10 cellular contexts compared by ENCODE assay signal in genomic region chr10:60237977-60238376, GRCh38.
A peak's percentile ranks its signal among the peaks of the same experiment; 100 is the strongest.
DNase-seq lines count a peak whose midpoint lies in the region; ATAC-seq and FAIRE-seq lines count a peak whose summit lies in the region.
"Had no signal": no experiment of that assay in that cellular context is flagged by ENCODE, and none has a peak within 500 bp of the region (broad histone marks: within the 10 kb centered on the region; RNA-seq: fewer than 3 reads in every experiment).

No MANE protein-coding gene starts in this region.

- H3K4me1 ChIP-seq in small intestine (ENCODE audit: control insufficient read depth in 2 of 2, insufficient read depth in 1 of 2, low read depth in 1 of 2, low read length in 1 of 2) = peaks cover 0 to 4% of the 10 kb centered on the region in 2 donors

- CTCF ChIA-PET in activated naive CD4-positive, alpha-beta T cell treated with anti-CD3 and anti-CD28 coated beads, Interleukin-2, amount 10 ng/mL, durations not matched to agents 7 days and 5 days (lab: Charles Lee) = interaction anchor here (1.1 to 2.2 kb wide), 9 partner anchors 11 to 529 kb away, joined by 3 to 7 read pairs (median 5); no protein-coding TSS in a partner anchor

- peaks cover 21% of the 10 kb centered on the region for H3K4me1 Mint-ChIP-seq in activated naive CD4-positive, alpha-beta T cell treated with anti-CD3 and anti-CD28 coated beads, Interleukin-2, amount 10 ng/mL, durations not matched to agents 7 days and 5 days
- H3K4me1 Mint-ChIP-seq in activated T-helper 1 cell treated with anti-CD3 and anti-CD28 coated beads, Interleukin-12 subunit alpha, Interleukin-12 subunit beta, Interleukin-2, Interleukin-4 antibody, amounts not matched to agents 30 ng/mL and 10 ng/mL and 1 ng/mL, durations not matched to agents 14 hours and 24 hours and 36 hours (ENCODE audit: low read depth) = peaks cover 30% of the 10 kb centered on the region
- H3K4me1 Mint-ChIP-seq in stimulated activated naive CD8-positive, alpha-beta T cell treated with anti-CD3 and anti-CD28 coated beads, Interleukin-15, amount 100 ng/mL, for 72 hours = peaks cover 24% of the 10 kb centered on the region

- H3K9me3 ChIP-seq in small intestine (ENCODE audit: control insufficient read depth, low read depth) = no peaks in the 10 kb centered on the region

- H3K27ac Mint-ChIP-seq in activated naive CD4-positive, alpha-beta T cell treated with anti-CD3 and anti-CD28 coated beads, Interleukin-2, amount 10 ng/mL, durations not matched to agents 7 days and 5 days = peak overlapping the region; percentile 42
- H3K27ac Mint-ChIP-seq in activated T-helper 1 cell treated with anti-CD3 and anti-CD28 coated beads, Interleukin-12 subunit alpha, Interleukin-12 subunit beta, Interleukin-2, Interleukin-4 antibody, amounts not matched to agents 30 ng/mL and 10 ng/mL and 1 ng/mL, durations not matched to agents 14 hours and 24 hours and 36 hours = peak overlapping the region; percentile 33
- no peak overlapping the region for H3K27ac Mint-ChIP-seq in stimulated activated naive CD8-positive, alpha-beta T cell treated with anti-CD3 and anti-CD28 coated beads, Interleukin-15, amount 100 ng/mL, for 72 hours

- 56 to 78% (median 68%) methylated on average over 5 of the region's 5 CpGs for WGBS in small intestine, 3 donors

- intact Hi-C loops in activated T-helper 1 cell treated with anti-CD3 and anti-CD28 coated beads, Interleukin-12 subunit alpha, Interleukin-12 subunit beta, Interleukin-2, Interleukin-4 antibody, amounts not matched to agents 30 ng/mL and 10 ng/mL and 1 ng/mL, durations not matched to agents 14 hours and 24 hours and 36 hours (cut with micrococcal nuclease) = loop anchor here (1.0 to 10.0 kb wide), 9 partner anchors 33 to 537 kb away; partner anchors contain the start of gene CDK1

- H3K36me3 ChIP-seq in small intestine (ENCODE audit: control insufficient read depth in 2 of 2, insufficient read depth in 2 of 2, low read length in 2 of 2) = no peaks in the 10 kb centered on the region

- no peaks in the 10 kb centered on the region for H3K27me3 Mint-ChIP-seq in activated naive CD4-positive, alpha-beta T cell treated with anti-CD3 and anti-CD28 coated beads, Interleukin-2, amount 10 ng/mL, durations not matched to agents 7 days and 5 days
- H3K27me3 Mint-ChIP-seq in activated T-helper 1 cell treated with anti-CD3 and anti-CD28 coated beads, Interleukin-12 subunit alpha, Interleukin-12 subunit beta, Interleukin-2, Interleukin-4 antibody, amounts not matched to agents 30 ng/mL and 10 ng/mL and 1 ng/mL, durations not matched to agents 14 hours and 24 hours and 36 hours (ENCODE audit: insufficient read depth) = no peaks in the 10 kb centered on the region
- no peaks in the 10 kb centered on the region for H3K27me3 Mint-ChIP-seq in stimulated activated naive CD8-positive, alpha-beta T cell treated with anti-CD3 and anti-CD28 coated beads, Interleukin-15, amount 100 ng/mL, for 72 hours

- H3K27me3 ChIP-seq in small intestine (ENCODE audit: control insufficient read depth in 2 of 2, insufficient read depth in 2 of 2, low read length in 2 of 2) = no peaks in the 10 kb centered on the region

- H3K9me3 Mint-ChIP-seq in activated naive CD4-positive, alpha-beta T cell treated with anti-CD3 and anti-CD28 coated beads, Interleukin-2, amount 10 ng/mL, durations not matched to agents 7 days and 5 days = no peaks in the 10 kb centered on the region
- no peaks in the 10 kb centered on the region for H3K9me3 Mint-ChIP-seq in activated T-helper 1 cell treated with anti-CD3 and anti-CD28 coated beads, Interleukin-12 subunit alpha, Interleukin-12 subunit beta, Interleukin-2, Interleukin-4 antibody, amounts not matched to agents 30 ng/mL and 10 ng/mL and 1 ng/mL, durations not matched to agents 14 hours and 24 hours and 36 hours
- no peaks in the 10 kb centered on the region for H3K9me3 Mint-ChIP-seq in stimulated activated naive CD8-positive, alpha-beta T cell treated with anti-CD3 and anti-CD28 coated beads, Interleukin-15, amount 100 ng/mL, for 72 hours

- H3K36me3 Mint-ChIP-seq in activated naive CD4-positive, alpha-beta T cell treated with anti-CD3 and anti-CD28 coated beads, Interleukin-2, amount 10 ng/mL, durations not matched to agents 7 days and 5 days = no peaks in the 10 kb centered on the region
- peaks cover 3% of the 10 kb centered on the region for H3K36me3 Mint-ChIP-seq in activated T-helper 1 cell treated with anti-CD3 and anti-CD28 coated beads, Interleukin-12 subunit alpha, Interleukin-12 subunit beta, Interleukin-2, Interleukin-4 antibody, amounts not matched to agents 30 ng/mL and 10 ng/mL and 1 ng/mL, durations not matched to agents 14 hours and 24 hours and 36 hours (ENCODE audit: low read depth)

- peak; percentile 13 for ATAC-seq in HG03060 (IDR thresholded peaks at IDR 0.05; ENCODE audit: low read depth, unreplicated experiment)
- ATAC-seq in stimulated activated naive CD8-positive, alpha-beta T cell treated with anti-CD3 and anti-CD28 coated beads, Interleukin-15, amount 100 ng/mL, for 72 hours = peak; percentile 95

- no peak for DNase-seq in activated naive CD4-positive, alpha-beta T cell treated with anti-CD3 and anti-CD28 coated beads, Interleukin-2, amount 10 ng/mL, durations not matched to agents 7 days and 5 days
- no peak for DNase-seq in activated naive CD4-positive, alpha-beta T cell (lab: John Stamatoyannopoulos, UW)
- DNase-seq in activated T-helper 1 cell treated with anti-CD3 and anti-CD28 coated beads, Interleukin-12 subunit alpha, Interleukin-12 subunit beta, Interleukin-2, Interleukin-4 antibody, amounts not matched to agents 30 ng/mL and 10 ng/mL and 1 ng/mL, durations not matched to agents 14 hours and 24 hours and 36 hours (ENCODE audit: low spot score) = no peak
- peak in 1 of 2 donors; percentile 16 for DNase-seq in stimulated activated naive CD8-positive, alpha-beta T cell treated with anti-CD3 and anti-CD28 coated beads, Interleukin-15, amount 100 ng/mL, for 72 hours
- DNase-seq in cerebellum (ENCODE audit: low spot score) = no peak
- DNase-seq in NAMALWA (ENCODE audit: low spot score) = no peak
- no peak for DNase-seq in small intestine
- DNase-seq: left cardiac atrium had no signal

- no peak overlapping the region for H3K27ac ChIP-seq in small intestine (ENCODE audit: low read depth in 1 of 2, low read length in 1 of 2)

- peak overlapping the region; percentile 26 for H3K4me3 Mint-ChIP-seq in activated naive CD4-positive, alpha-beta T cell treated with anti-CD3 and anti-CD28 coated beads, Interleukin-2, amount 10 ng/mL, durations not matched to agents 7 days and 5 days
- peak overlapping the region; percentile 27 for H3K4me3 Mint-ChIP-seq in activated T-helper 1 cell treated with anti-CD3 and anti-CD28 coated beads, Interleukin-12 subunit alpha, Interleukin-12 subunit beta, Interleukin-2, Interleukin-4 antibody, amounts not matched to agents 30 ng/mL and 10 ng/mL and 1 ng/mL, durations not matched to agents 14 hours and 24 hours and 36 hours
- H3K4me3 Mint-ChIP-seq in stimulated activated naive CD8-positive, alpha-beta T cell treated with anti-CD3 and anti-CD28 coated beads, Interleukin-15, amount 100 ng/mL, for 72 hours = peak overlapping the region; percentile 21 to 38

- FAIRE-seq in small intestine (lab: Jason Lieb, UNC) = no peak
- FAIRE-seq: TTC549 had no signal

- no peak overlapping the region for H3K4me3 ChIP-seq in small intestine (ENCODE audit: low read depth in 1 of 2, low read length in 2 of 2)

Comparison
In these comparisons a context has a peak if more than half of its experiments do, and no peak if none do; other contexts are left out.
1. H3K27ac Mint-ChIP-seq: peak in activated naive CD4-positive, alpha-beta T cell treated with anti-CD3 and anti-CD28 coated beads, Interleukin-2, amount 10 ng/mL, durations not matched to agents 7 days and 5 days (single experiment) and activated T-helper 1 cell treated with anti-CD3 and anti-CD28 coated beads, Interleukin-12 subunit alpha, Interleukin-12 subunit beta, Interleukin-2, Interleukin-4 antibody, amounts not matched to agents 30 ng/mL and 10 ng/mL and 1 ng/mL, durations not matched to agents 14 hours and 24 hours and 36 hours (single experiment); none in stimulated activated naive CD8-positive, alpha-beta T cell treated with anti-CD3 and anti-CD28 coated beads, Interleukin-15, amount 100 ng/mL, for 72 hours (0 of 2).
2. Peak in every context shown above with its lines, with median percentiles within 50 percentile points of each other: H3K4me3 Mint-ChIP-seq.